Comparison of ENCODE assay signal across 8 cellular contexts in the genomic region with DNA sequence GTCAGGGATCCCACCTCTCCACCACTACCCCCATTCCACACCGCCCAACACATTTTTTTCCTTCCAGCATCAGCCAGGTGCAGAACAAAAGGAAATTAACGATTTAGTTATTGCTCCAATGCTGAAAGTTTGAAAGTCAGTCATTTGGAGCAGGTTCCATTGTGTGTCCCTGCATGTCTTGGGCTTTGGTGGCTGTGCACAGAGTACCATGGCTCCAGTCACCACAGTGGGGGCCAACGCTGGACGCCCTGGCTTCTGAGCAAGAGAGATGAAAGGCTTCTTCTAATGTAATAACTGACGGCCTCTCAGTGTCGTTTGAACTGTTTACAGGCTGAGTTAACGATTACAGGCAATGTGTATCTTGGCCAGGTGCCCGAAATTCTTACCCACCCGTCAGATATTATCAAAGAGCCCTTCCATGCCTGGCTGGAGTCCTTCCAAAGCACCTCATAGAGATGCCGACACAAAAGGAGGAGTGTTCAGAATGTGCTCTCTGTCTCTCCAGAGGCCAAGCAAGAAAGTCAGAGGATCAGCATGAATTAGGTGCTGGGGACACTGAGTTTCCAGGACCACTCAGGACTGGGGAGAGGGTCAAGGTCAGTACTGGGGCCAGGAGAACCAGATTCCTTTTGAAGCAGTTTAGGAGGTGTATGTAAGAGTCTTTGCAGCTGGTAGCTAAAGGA. TPM values are rescaled to one million over a fixed set of nuclear protein-coding genes. Genes with fewer than 3 reads are reported as not detected.
DNase-seq lines count a peak whose midpoint lies in the region; ATAC-seq and TF ChIP-seq lines count a peak whose summit lies in the region.

No MANE protein-coding gene starts in this region.

- H3K36me3 Mint-ChIP-seq in MCF 10A (ENCODE audit: insufficient read depth, unreplicated experiment) (peaks cover 4% of the 10 kb centered on the region), nephron progenitor cell (ENCODE audit: low read depth) (no peaks in the 10 kb centered on the region), immature natural killer cell (peaks cover 0 to 17% (median 4%) of the 10 kb centered on the region in 3 donors)
- H3K36me3 Mint-ChIP-seq in activated T-cell treated with anti-CD3 and anti-CD28 coated beads, Interleukin-2, amount 50 U/mL, for 24 hours (ENCODE audit: low read depth) = no peaks in the 10 kb centered on the region

- peaks cover 40% of the 10 kb centered on the region for H3K4me1 Mint-ChIP-seq in MCF 10A (ENCODE audit: insufficient read depth, unreplicated experiment)
- H3K4me1 Mint-ChIP-seq in nephron progenitor cell = peaks cover 30% of the 10 kb centered on the region
- H3K4me1 Mint-ChIP-seq in activated T-cell treated with anti-CD3 and anti-CD28 coated beads, Interleukin-2, amount 50 U/mL, for 24 hours (ENCODE audit: low read depth) = peaks cover 13% of the 10 kb centered on the region
- peaks cover 3 to 7% of the 10 kb centered on the region in 2 donors for H3K4me1 Mint-ChIP-seq in immature natural killer cell

- POLR2A ChIA-PET in HEK293T (lab: Yijun Ruan, JAX) = interaction anchor here (0.8 to 5.1 kb wide), 2 partner anchors 24 to 39 kb away, joined by 3 to 29 read pairs; partner anchors contain the start of gene SUPT4H1
- POLR2A ChIA-PET in MCF 10A (lab: Yijun Ruan, JAX) = interaction anchor here (1.6 to 5.1 kb wide), 4 partner anchors 13 to 39 kb away, joined by 4 to 63 read pairs (median 22); partner anchors contain the start of genes RNF43 and SUPT4H1

- DNase-seq in HEK293T (ENCODE audit: extremely low spot score) = peak; percentile 70
- peak; percentile 84 for DNase-seq in NCI-H2227 (lab: John Stamatoyannopoulos, UW; ENCODE audit: unreplicated experiment)
- peak; percentile 97 for DNase-seq in MCF 10A (ENCODE audit: unreplicated experiment)
- no peak for DNase-seq in nephron progenitor cell
- DNase-seq in activated T-cell treated with anti-CD3 and anti-CD28 coated beads, Interleukin-2, amount 50 U/mL, for 24 hours = no peak
- DNase-seq in activated naive CD4-positive, alpha-beta T cell (lab: John Stamatoyannopoulos, UW) = no peak
- DNase-seq in immature natural killer cell = no peak

- H3K4me3 Mint-ChIP-seq in MCF 10A (ENCODE audit: unreplicated experiment) (peak overlapping the region; percentile 2), nephron progenitor cell (no peak overlapping the region), immature natural killer cell (no peak overlapping the region)
- H3K4me3 Mint-ChIP-seq in activated T-cell treated with anti-CD3 and anti-CD28 coated beads, Interleukin-2, amount 50 U/mL, for 24 hours = no peak overlapping the region

- TF ChIP-seq CTCF in MCF 10A (IDR thresholded peaks at IDR 0.05; ENCODE audit: unreplicated experiment) (no peak), nephron progenitor cell (IDR thresholded peaks at IDR 0.05) (no peak)

- ATAC-seq in GM19455 (IDR thresholded peaks at IDR 0.05; ENCODE audit: unreplicated experiment) = no peak

- H3K27ac Mint-ChIP-seq in MCF 10A (ENCODE audit: low read depth, unreplicated experiment) (peak overlapping the region; percentile 59), nephron progenitor cell (peak overlapping the region; percentile 25), immature natural killer cell (no peak overlapping the region)
- H3K27ac Mint-ChIP-seq in activated T-cell treated with anti-CD3 and anti-CD28 coated beads, Interleukin-2, amount 50 U/mL, for 24 hours = no peak overlapping the region

- no TSS peak for BruUV-seq in MCF 10A (replicated peaks; lab: Mats Ljungman, UMichigan)

- intact Hi-C loops in MCF 10A (cut with micrococcal nuclease) = no loop called here

- CTCF ChIA-PET in HEK293T (lab: Yijun Ruan, JAX) = interaction anchor here (0.6 kb wide), 1 partner anchor 28 kb away, joined by 3 read pairs; no protein-coding TSS in a partner anchor
- CTCF ChIA-PET in MCF 10A (lab: Yijun Ruan, JAX) = interaction anchor here (0.5 to 1.7 kb wide), 2 partner anchors 26 to 1312 kb away, joined by 3 to 6 read pairs; partner anchors contain the start of gene RNF43

- no peaks in the 10 kb centered on the region for H3K9me3 Mint-ChIP-seq in MCF 10A (ENCODE audit: unreplicated experiment)
- no peaks in the 10 kb centered on the region for H3K9me3 Mint-ChIP-seq in nephron progenitor cell
- no peaks in the 10 kb centered on the region for H3K9me3 Mint-ChIP-seq in activated T-cell treated with anti-CD3 and anti-CD28 coated beads, Interleukin-2, amount 50 U/mL, for 24 hours
- H3K9me3 Mint-ChIP-seq in immature natural killer cell = no peaks in the 10 kb centered on the region

- no peaks in the 10 kb centered on the region for H3K27me3 Mint-ChIP-seq in MCF 10A (ENCODE audit: insufficient read depth, unreplicated experiment)
- no peaks in the 10 kb centered on the region for H3K27me3 Mint-ChIP-seq in nephron progenitor cell (ENCODE audit: low read depth, poor library complexity)
- H3K27me3 Mint-ChIP-seq in activated T-cell treated with anti-CD3 and anti-CD28 coated beads, Interleukin-2, amount 50 U/mL, for 24 hours = no peaks in the 10 kb centered on the region
- peaks cover 0 to 5% (median 2%) of the 10 kb centered on the region in 3 donors for H3K27me3 Mint-ChIP-seq in immature natural killer cell (ENCODE audit: low read depth in 3 of 3)

TF ChIP-seq in HEK293T, 16 proteins besides CTCF, POLR2A, EP300 and RAD21:
- TF ChIP-seq L3MBTL2 (conservative IDR thresholded peaks at IDR 0.05) = no peak
- TF ChIP-seq TARDBP (IDR thresholded peaks at IDR 0.05) = no peak
- TF ChIP-seq FOXA1 (IDR thresholded peaks at IDR 0.05) = no peak
- TF ChIP-seq, protein P1, sequence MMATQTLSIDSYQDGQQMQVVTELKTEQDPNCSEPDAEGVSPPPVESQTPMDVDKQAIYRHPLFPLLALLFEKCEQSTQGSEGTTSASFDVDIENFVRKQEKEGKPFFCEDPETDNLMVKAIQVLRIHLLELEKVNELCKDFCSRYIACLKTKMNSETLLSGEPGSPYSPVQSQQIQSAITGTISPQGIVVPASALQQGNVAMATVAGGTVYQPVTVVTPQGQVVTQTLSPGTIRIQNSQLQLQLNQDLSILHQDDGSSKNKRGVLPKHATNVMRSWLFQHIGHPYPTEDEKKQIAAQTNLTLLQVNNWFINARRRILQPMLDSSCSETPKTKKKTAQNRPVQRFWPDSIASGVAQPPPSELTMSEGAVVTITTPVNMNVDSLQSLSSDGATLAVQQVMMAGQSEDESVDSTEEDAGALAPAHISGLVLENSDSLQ (IDR thresholded peaks at IDR 0.05) = peak; percentile 51; the same call in 1 of the 2 replicates
- TF ChIP-seq ARNT (IDR thresholded peaks at IDR 0.05) = no peak
- no peak for TF ChIP-seq ZNF384 (IDR thresholded peaks at IDR 0.05)
- no peak for TF ChIP-seq ELF4 (IDR thresholded peaks at IDR 0.05)
- no peak for TF ChIP-seq SP1 (IDR thresholded peaks at IDR 0.05)

RNA-seq across cellular contexts. Expression of gene RNF43, which starts 25.9 kb away (rescaled TPM):
- total RNA-seq in MCF 10A (2022) = 6.7 and 7.9 TPM in 2 replicates
- 1 to 10 TPM in 2 of 3 donors, under 1 TPM in 1; 0.58 to 2.1 (median 1.3) TPM for polyA plus RNA-seq in immature natural killer cell

RNA-seq across cellular contexts. Expression of gene SUPT4H1, which starts 39.4 kb away (rescaled TPM):
- 63.4 and 90.8 TPM in 2 replicates for total RNA-seq in MCF 10A (2022)
- 100 to 1,000 TPM; 133 to 170 (median 136) TPM for polyA plus RNA-seq in immature natural killer cell

Comparison
In these comparisons a context has a peak if more than half of its experiments do, and no peak if none do; other contexts are left out.
1. DNase-seq: peak in HEK293T (single experiment), NCI-H2227 (single experiment) and MCF 10A (single experiment); none in nephron progenitor cell (single experiment), activated T-cell treated with anti-CD3 and anti-CD28 coated beads, Interleukin-2, amount 50 U/mL, for 24 hours (single experiment), activated naive CD4-positive, alpha-beta T cell (0 of 4) and immature natural killer cell (0 of 3).
2. H3K27ac Mint-ChIP-seq: peak in MCF 10A (single experiment) and nephron progenitor cell (single experiment); none in activated T-cell treated with anti-CD3 and anti-CD28 coated beads, Interleukin-2, amount 50 U/mL, for 24 hours (single experiment) and immature natural killer cell (0 of 6).